Comparison of ENCODE assay signal across 10 cellular contexts in genomic region chr15:85748729-85749128, GRCh38. TPM values are rescaled to one million over a fixed set of nuclear protein-coding genes. Genes with fewer than 3 reads are reported as not detected.
DNase-seq lines count a peak whose midpoint lies in the region; ATAC-seq and TF ChIP-seq lines count a peak whose summit lies in the region.
"Had no signal": no experiment of that assay in that cellular context is flagged by ENCODE, and none has a peak within 500 bp of the region (broad histone marks: within the 10 kb centered on the region; RNA-seq: fewer than 3 reads in every experiment).

No MANE protein-coding gene starts in this region.

- no peaks in the 10 kb centered on the region for H3K9me3 ChIP-seq in thyroid gland

- H3K23ac ChIP-seq in mesendoderm (ENCODE audit: low read length) = no peak overlapping the region

- H3K9ac ChIP-seq in mesendoderm (ENCODE audit: low read length) = no peak overlapping the region

- intact Hi-C loops in thyroid gland (cut with DNase I) = loop anchor here (10.0 kb wide), 1 partner anchor 46 kb away; the partner anchor contains the start of gene KLHL25

- H3K79me1 ChIP-seq in mesendoderm (ENCODE audit: low read length) = no peaks in the 10 kb centered on the region

- no peak overlapping the region for H2BK5ac ChIP-seq in mesendoderm (ENCODE audit: low read length)

- no peak for TF ChIP-seq POLR2A in thyroid gland (IDR thresholded peaks at IDR 0.05)

- CTCF ChIA-PET in activated naive CD4-positive, alpha-beta T cell treated with anti-CD3 and anti-CD28 coated beads, Interleukin-2, amount 10 ng/mL, durations not matched to agents 7 days and 5 days (lab: Charles Lee) = no interaction called here

- H3K36me3 Mint-ChIP-seq in activated naive CD4-positive, alpha-beta T cell treated with anti-CD3 and anti-CD28 coated beads, Interleukin-2, amount 10 ng/mL, durations not matched to agents 7 days and 5 days = peaks cover 50% of the 10 kb centered on the region
- peaks cover 57% of the 10 kb centered on the region for H3K36me3 Mint-ChIP-seq in central memory CD8-positive, alpha-beta T cell (ENCODE audit: insufficient read depth)

- no peak overlapping the region for H2AK5ac ChIP-seq in mesendoderm (ENCODE audit: low read length)

- no peaks in the 10 kb centered on the region for H3K79me2 ChIP-seq in mesendoderm (ENCODE audit: control insufficient read depth, insufficient read depth, low read length)

- H3K27me3 ChIP-seq in mesendoderm (ENCODE audit: insufficient read depth, low read length, poor library complexity) (no peaks in the 10 kb centered on the region), thyroid gland (no peaks in the 10 kb centered on the region)

- H2BK15ac ChIP-seq in mesendoderm (replicated peaks; ENCODE audit: low read depth) = no peak overlapping the region

- WGBS in mesendoderm (ENCODE audit: extremely low coverage, insufficient coverage, low lambda C conversion rate) = no CpG with 5 or more reads among the region's 11 CpGs
- 83 to 91% methylated on average over 11 of the region's 11 CpGs for WGBS in thyroid gland, 2 donors

- H4K5ac ChIP-seq in mesendoderm (ENCODE audit: low read length) = no peak overlapping the region

- peak; percentile 20 for DNase-seq in activated naive CD4-positive, alpha-beta T cell treated with anti-CD3 and anti-CD28 coated beads, Interleukin-2, amount 10 ng/mL, durations not matched to agents 7 days and 5 days
- no peak for DNase-seq in activated naive CD4-positive, alpha-beta T cell treated with anti-CD3 and anti-CD28 coated beads, Interleukin-2, amount 50 U/mL, for 16 hours
- no peak for DNase-seq in central memory CD8-positive, alpha-beta T cell (ENCODE audit: low spot score in 2 of 2)
- DNase-seq in mesendoderm = peak; percentile 67
- no peak for DNase-seq in thyroid gland
- no peak for DNase-seq in NCI-H226
- no peak for DNase-seq in DMS79 (lab: John Stamatoyannopoulos, UW)
- DNase-seq: Karpas-422, NCI-H2171 had no signal

- H3K9me3 Mint-ChIP-seq in activated naive CD4-positive, alpha-beta T cell treated with anti-CD3 and anti-CD28 coated beads, Interleukin-2, amount 10 ng/mL, durations not matched to agents 7 days and 5 days = no peaks in the 10 kb centered on the region
- no peaks in the 10 kb centered on the region for H3K9me3 Mint-ChIP-seq in central memory CD8-positive, alpha-beta T cell

- TF ChIP-seq CTCF in thyroid gland (IDR thresholded peaks at IDR 0.05) = no peak

- H3K56ac ChIP-seq in mesendoderm (ENCODE audit: low read length) = no peak overlapping the region

- no peak overlapping the region for H4K8ac ChIP-seq in mesendoderm (ENCODE audit: low read depth, low read length)

- H3K4me2 ChIP-seq in mesendoderm (ENCODE audit: low read length) = no peak overlapping the region

- H2BK120ac ChIP-seq in mesendoderm (ENCODE audit: low read depth, low read length) = no peak overlapping the region

- H3K4me1 Mint-ChIP-seq in activated naive CD4-positive, alpha-beta T cell treated with anti-CD3 and anti-CD28 coated beads, Interleukin-2, amount 10 ng/mL, durations not matched to agents 7 days and 5 days = peaks cover 4% of the 10 kb centered on the region
- H3K4me1 Mint-ChIP-seq in central memory CD8-positive, alpha-beta T cell = peaks cover 14% of the 10 kb centered on the region

- H3K4me1 ChIP-seq in mesendoderm (ENCODE audit: control insufficient read depth, low read depth, low read length) = peaks cover 1% of the 10 kb centered on the region
- peaks cover 20 to 33% of the 10 kb centered on the region in 2 donors for H3K4me1 ChIP-seq in thyroid gland

- H3K27ac ChIP-seq in mesendoderm (ENCODE audit: low read depth, low read length) (no peak overlapping the region), thyroid gland (peak overlapping the region in 2 of 3 donors; percentile 7 to 71)

- H3K4me3 ChIP-seq in mesendoderm (ENCODE audit: low read length) (no peak overlapping the region), thyroid gland (replicated peaks in 1 of 3) (no peak overlapping the region)

- ATAC-seq in central memory CD8-positive, alpha-beta T cell (replicated peaks; ENCODE audit: extremely low read depth, poor library complexity, severe bottlenecking) = no peak
- no peak for ATAC-seq in HG02763 (IDR thresholded peaks at IDR 0.05; ENCODE audit: unreplicated experiment)

- H3K4ac ChIP-seq in mesendoderm (ENCODE audit: low read depth, low read length) = no peak overlapping the region

- no peak overlapping the region for H3K18ac ChIP-seq in mesendoderm (ENCODE audit: low read length)

- no peak overlapping the region for H3K27ac Mint-ChIP-seq in activated naive CD4-positive, alpha-beta T cell treated with anti-CD3 and anti-CD28 coated beads, Interleukin-2, amount 10 ng/mL, durations not matched to agents 7 days and 5 days
- H3K27ac Mint-ChIP-seq in central memory CD8-positive, alpha-beta T cell (ENCODE audit: low read depth) = peak overlapping the region; percentile 47

- H3K36me3 ChIP-seq in mesendoderm (ENCODE audit: control insufficient read depth, insufficient read depth, low read length) (peaks cover 5% of the 10 kb centered on the region), thyroid gland (peaks cover 44 to 53% of the 10 kb centered on the region in 2 donors)

- no peaks in the 10 kb centered on the region for H3K27me3 Mint-ChIP-seq in activated naive CD4-positive, alpha-beta T cell treated with anti-CD3 and anti-CD28 coated beads, Interleukin-2, amount 10 ng/mL, durations not matched to agents 7 days and 5 days
- no peaks in the 10 kb centered on the region for H3K27me3 Mint-ChIP-seq in central memory CD8-positive, alpha-beta T cell

- H3K4me3 Mint-ChIP-seq in activated naive CD4-positive, alpha-beta T cell treated with anti-CD3 and anti-CD28 coated beads, Interleukin-2, amount 10 ng/mL, durations not matched to agents 7 days and 5 days = no peak overlapping the region
- no peak overlapping the region for H3K4me3 Mint-ChIP-seq in central memory CD8-positive, alpha-beta T cell

RNA-seq across cellular contexts. Expression of gene KLHL25, which starts 46.0 kb away (rescaled TPM):
- polyA plus RNA-seq in mesendoderm (2013, experiment 1 of 2) = 4.3 TPM
- polyA plus RNA-seq in mesendoderm (2013, experiment 2 of 2) = 4.4 TPM
- total RNA-seq in thyroid gland = 1 to 10 TPM; 4.2 to 8.8 (median 4.8) TPM

Comparison
In these comparisons a context has a peak if more than half of its experiments do, and no peak if none do; other contexts are left out.
1. DNase-seq: peak in activated naive CD4-positive, alpha-beta T cell treated with anti-CD3 and anti-CD28 coated beads, Interleukin-2, amount 10 ng/mL, durations not matched to agents 7 days and 5 days (single experiment) and mesendoderm (single experiment); none in activated naive CD4-positive, alpha-beta T cell treated with anti-CD3 and anti-CD28 coated beads, Interleukin-2, amount 50 U/mL, for 16 hours (single experiment), central memory CD8-positive, alpha-beta T cell (0 of 2), thyroid gland (0 of 2), NCI-H226 (single experiment) and DMS79 (single experiment).